26 cellular contexts compared by ENCODE assay signal in genomic region chr12:52086944-52087835, GRCh38. TPM values are rescaled to one million over a fixed set of nuclear protein-coding genes. Genes with fewer than 3 reads are reported as not detected.
DNase-seq lines count a peak whose midpoint lies in the region; ATAC-seq, FAIRE-seq and TF ChIP-seq lines count a peak whose summit lies in the region.
"Had no signal": no experiment of that assay in that cellular context is flagged by ENCODE, and none has a peak within 500 bp of the region (broad histone marks: within the 10 kb centered on the region; RNA-seq: fewer than 3 reads in every experiment).

No MANE protein-coding gene starts in this region.

- no peaks in the 10 kb centered on the region for H3K9me2 ChIP-seq in Karpas-422 (replicated peaks; ENCODE audit: insufficient read depth, low read length)

- no peaks in the 10 kb centered on the region for H4K20me1 ChIP-seq in Karpas-422 (ENCODE audit: insufficient read depth, low read depth, low read length)

- no peaks in the 10 kb centered on the region for H3K27me3 ChIP-seq in Karpas-422 (ENCODE audit: low read length)
- H3K27me3 ChIP-seq: uterus had no signal

- H3K4me1 ChIP-seq in Karpas-422 (ENCODE audit: low read length) = peaks cover 43% of the 10 kb centered on the region

- no peak overlapping the region for H3K27ac Mint-ChIP-seq in activated naive CD8-positive, alpha-beta T cell treated with anti-CD3 and anti-CD28 coated beads, Interleukin-2, amount 10 ng/mL, durations not matched to agents 7 days and 5 days
- no peak overlapping the region for H3K27ac Mint-ChIP-seq in activated naive CD8-positive, alpha-beta T cell treated with anti-CD3 and anti-CD28 coated beads for 36 hours
- H3K27ac Mint-ChIP-seq in neural crest cell (ENCODE audit: unreplicated experiment) = peak overlapping the region; percentile 23
- H3K27ac Mint-ChIP-seq: activated CD4-positive, alpha-beta memory T cell treated with anti-CD3 and anti-CD28 coated beads, Interleukin-2, amount 10 ng/mL, durations not matched to agents 7 days and 5 days; CD4-positive, alpha-beta T cell had no signal

- H3K4me3 Mint-ChIP-seq in activated naive CD8-positive, alpha-beta T cell treated with anti-CD3 and anti-CD28 coated beads, Interleukin-2, amount 10 ng/mL, durations not matched to agents 7 days and 5 days = no peak overlapping the region
- no peak overlapping the region for H3K4me3 Mint-ChIP-seq in activated naive CD8-positive, alpha-beta T cell treated with anti-CD3 and anti-CD28 coated beads for 36 hours
- no peak overlapping the region for H3K4me3 Mint-ChIP-seq in neural crest cell
- H3K4me3 Mint-ChIP-seq: activated CD4-positive, alpha-beta memory T cell treated with anti-CD3 and anti-CD28 coated beads, Interleukin-2, amount 10 ng/mL, durations not matched to agents 7 days and 5 days; CD4-positive, alpha-beta T cell had no signal

- no peak for FAIRE-seq in urothelium cell line (lab: Jason Lieb, UNC)

- H3K36me3 Mint-ChIP-seq in activated naive CD8-positive, alpha-beta T cell treated with anti-CD3 and anti-CD28 coated beads, Interleukin-2, amount 10 ng/mL, durations not matched to agents 7 days and 5 days = no peaks in the 10 kb centered on the region
- no peaks in the 10 kb centered on the region for H3K36me3 Mint-ChIP-seq in activated naive CD8-positive, alpha-beta T cell treated with anti-CD3 and anti-CD28 coated beads for 36 hours
- H3K36me3 Mint-ChIP-seq in neural crest cell (ENCODE audit: low read depth) = no peaks in the 10 kb centered on the region

- no peaks in the 10 kb centered on the region for H3K79me2 ChIP-seq in Karpas-422 (ENCODE audit: low read length)

- peak; percentile 20 for DNase-seq in activated naive CD8-positive, alpha-beta T cell treated with anti-CD3 and anti-CD28 coated beads, Interleukin-2, amount 10 ng/mL, durations not matched to agents 7 days and 5 days
- DNase-seq in activated naive CD8-positive, alpha-beta T cell treated with anti-CD3 and anti-CD28 coated beads for 36 hours = no peak
- DNase-seq in Karpas-422 (no peak), neural crest cell (ENCODE audit: low read depth, low spot score) (no peak), NCI-H2107 (lab: John Stamatoyannopoulos, UW) (no peak), NCI-H1930 (lab: John Stamatoyannopoulos, UW) (no peak), urothelium cell line (ENCODE audit: low spot score) (no peak)
- DNase-seq: activated CD4-positive, alpha-beta memory T cell treated with anti-CD3 and anti-CD28 coated beads, Interleukin-2, amount 10 ng/mL, durations not matched to agents 7 days and 5 days; activated effector memory CD4-positive, alpha-beta T cell treated with Interleukin-2 at 50 U/mL for 16 hours; CD4-positive, alpha-beta T cell; cerebellar nuclear complex; EL; left cardiac atrium; NCI-H1105; NCI-H2029 treated with DMSO at 0.1 percent for 48 hours; PC-9; Right ventricle myocardium superior; stimulated activated CD4-positive, alpha-beta T cell treated with anti-CD3 and anti-CD28 coated beads, Interleukin-1b, Interleukin-23, amount 100 ng/mL, for 48 hours; SW 1271; uterus had no signal

- H3K4me3 ChIP-seq in Karpas-422 (ENCODE audit: low read length) = no peak overlapping the region
- H3K4me3 ChIP-seq: dorsolateral prefrontal cortex, PC-9, skin epidermis, uterus had no signal

- no peaks in the 10 kb centered on the region for H3K9me3 ChIP-seq in Karpas-422 (ENCODE audit: low read length)
- H3K9me3 ChIP-seq: neutrophil, uterus had no signal

- no peaks in the 10 kb centered on the region for H3K36me3 ChIP-seq in Karpas-422 (ENCODE audit: insufficient read depth, low read length)
- H3K36me3 ChIP-seq: neutrophil, uterus had no signal

- POLR2A ChIA-PET in activated naive CD8-positive, alpha-beta T cell treated with anti-CD3 and anti-CD28 coated beads, Interleukin-2, amount 10 ng/mL, durations not matched to agents 7 days and 5 days (lab: Charles Lee) = interaction anchor here (2.0 kb wide), 1 partner anchor 62 kb away, joined by 5 read pairs; no protein-coding TSS in a partner anchor

- H3K9me3 Mint-ChIP-seq in activated naive CD8-positive, alpha-beta T cell treated with anti-CD3 and anti-CD28 coated beads, Interleukin-2, amount 10 ng/mL, durations not matched to agents 7 days and 5 days = no peaks in the 10 kb centered on the region
- no peaks in the 10 kb centered on the region for H3K9me3 Mint-ChIP-seq in activated naive CD8-positive, alpha-beta T cell treated with anti-CD3 and anti-CD28 coated beads for 36 hours
- H3K9me3 Mint-ChIP-seq in neural crest cell = no peaks in the 10 kb centered on the region
- H3K9me3 Mint-ChIP-seq: activated CD4-positive, alpha-beta memory T cell treated with anti-CD3 and anti-CD28 coated beads, Interleukin-2, amount 10 ng/mL, durations not matched to agents 7 days and 5 days; CD4-positive, alpha-beta T cell had no signal

- no peak for ATAC-seq in activated naive CD8-positive, alpha-beta T cell treated with anti-CD3 and anti-CD28 coated beads, Interleukin-2, amount 10 ng/mL, durations not matched to agents 7 days and 5 days (ENCODE audit: low read depth)
- ATAC-seq in GM18520 (IDR thresholded peaks at IDR 0.05; ENCODE audit: unreplicated experiment) = no peak
- ATAC-seq: left cardiac atrium had no signal

- H3K27me3 Mint-ChIP-seq in activated naive CD8-positive, alpha-beta T cell treated with anti-CD3 and anti-CD28 coated beads, Interleukin-2, amount 10 ng/mL, durations not matched to agents 7 days and 5 days = peaks cover 48% of the 10 kb centered on the region
- H3K27me3 Mint-ChIP-seq in activated naive CD8-positive, alpha-beta T cell treated with anti-CD3 and anti-CD28 coated beads for 36 hours = peaks cover 45% of the 10 kb centered on the region
- peaks cover 36% of the 10 kb centered on the region for H3K27me3 Mint-ChIP-seq in neural crest cell (ENCODE audit: low read depth)

- H3K9ac ChIP-seq in Karpas-422 (ENCODE audit: low read length) = 0 out of 2 replicates have a peak overlapping the region, but pooled peaks have one; percentile 49

- H2AFZ ChIP-seq in Karpas-422 (ENCODE audit: low read length) = no peak overlapping the region
- H2AFZ ChIP-seq: PC-9 had no signal

- TF ChIP-seq CTCF in neural crest cell (conservative IDR thresholded peaks at IDR 0.05) = no peak

- peaks cover 5% of the 10 kb centered on the region for H3K4me1 Mint-ChIP-seq in activated naive CD8-positive, alpha-beta T cell treated with anti-CD3 and anti-CD28 coated beads, Interleukin-2, amount 10 ng/mL, durations not matched to agents 7 days and 5 days
- H3K4me1 Mint-ChIP-seq in activated naive CD8-positive, alpha-beta T cell treated with anti-CD3 and anti-CD28 coated beads for 36 hours = peaks cover 4% of the 10 kb centered on the region
- H3K4me1 Mint-ChIP-seq in neural crest cell = peaks cover 11% of the 10 kb centered on the region

- H3K27ac ChIP-seq in Karpas-422 (ENCODE audit: low read length) = 0 out of 2 replicates have a peak overlapping the region, but pooled peaks have one; percentile 46
- H3K27ac ChIP-seq: HL-60, neutrophil, PC-9, skin epidermis, uterus had no signal

- H3K4me2 ChIP-seq in Karpas-422 (ENCODE audit: low read depth, low read length, poor library complexity, severe bottlenecking) = no peak overlapping the region
- H3K4me2 ChIP-seq: PC-9 had no signal

RNA-seq across cellular contexts. Expression of gene SMIM41, which starts 7.7 kb away (rescaled TPM):
- total RNA-seq in activated naive CD8-positive, alpha-beta T cell treated with anti-CD3 and anti-CD28 coated beads, Interleukin-2, amount 10 ng/mL, durations not matched to agents 7 days and 5 days = not detected
- not detected for total RNA-seq in activated naive CD8-positive, alpha-beta T cell treated with anti-CD3 and anti-CD28 coated beads for 36 hours
- total RNA-seq in Karpas-422 (2014; rRNA removed; shearing (Covaris generic); ENCODE audit: low replicate concordance) = 0.75 TPM in 1 of 2 replicates, not detected in the other
- not detected in 2 replicates for total RNA-seq in neural crest cell
- total RNA-seq: activated CD4-positive, alpha-beta memory T cell treated with anti-CD3 and anti-CD28 coated beads, Interleukin-2, amount 10 ng/mL, durations not matched to agents 7 days and 5 days; CD4-positive, alpha-beta T cell; PC-9; temporal lobe; uterus had no signal

RNA-seq across cellular contexts. Expression of gene ATG101, which starts 17.4 kb away (rescaled TPM):
- 10 to 100 TPM; 25.2 to 28.8 TPM for total RNA-seq in activated naive CD8-positive, alpha-beta T cell treated with anti-CD3 and anti-CD28 coated beads, Interleukin-2, amount 10 ng/mL, durations not matched to agents 7 days and 5 days
- 10 to 100 TPM; 39.8 to 41.2 TPM for total RNA-seq in activated naive CD8-positive, alpha-beta T cell treated with anti-CD3 and anti-CD28 coated beads for 36 hours
- 31.9 and 63.0 TPM in 2 replicates for total RNA-seq in Karpas-422 (2014; rRNA removed; shearing (Covaris generic); ENCODE audit: low replicate concordance)
- total RNA-seq in neural crest cell = 32.1 and 34.3 TPM in 2 replicates

RNA-seq across cellular contexts. Expression of gene NR4A1, which starts 35.9 kb away (rescaled TPM):
- 1 to 10 TPM; 8.6 to 8.8 TPM for total RNA-seq in activated naive CD8-positive, alpha-beta T cell treated with anti-CD3 and anti-CD28 coated beads, Interleukin-2, amount 10 ng/mL, durations not matched to agents 7 days and 5 days
- 10 to 100 TPM; 88.0 to 92.6 TPM for total RNA-seq in activated naive CD8-positive, alpha-beta T cell treated with anti-CD3 and anti-CD28 coated beads for 36 hours
- total RNA-seq in Karpas-422 (2014; rRNA removed; shearing (Covaris generic); ENCODE audit: low replicate concordance) = 11.7 and 26.9 TPM in 2 replicates
- 51.0 and 52.8 TPM in 2 replicates for total RNA-seq in neural crest cell
